In genomic region chr11:57513446-57513795, GRCh38 we compare ENCODE assay signal across 9 cellular contexts. TPM values are rescaled to one million over a fixed set of nuclear protein-coding genes. Genes with fewer than 3 reads are reported as not detected.
A peak's percentile ranks its signal among the peaks of the same experiment; 100 is the strongest.
DNase-seq lines count a peak whose midpoint lies in the region; ATAC-seq and TF ChIP-seq lines count a peak whose summit lies in the region.
"Had no signal": no experiment of that assay in that cellular context is flagged by ENCODE, and none has a peak within 500 bp of the region (broad histone marks: within the 10 kb centered on the region; RNA-seq: fewer than 3 reads in every experiment).

No MANE protein-coding gene starts in this region.

- no peak for TF ChIP-seq POLR2A in tibial nerve (IDR thresholded peaks at IDR 0.05)

- no peak overlapping the region for H3K27ac ChIP-seq in CD8-positive, alpha-beta T cell (ENCODE audit: low read depth, low read length)
- H3K27ac ChIP-seq in HL-60 (replicated peaks) = peak overlapping the region; percentile 91
- H3K27ac ChIP-seq in tibial nerve = peak overlapping the region in 1 of 4 donors; percentile 83

- no peak for TF ChIP-seq EP300 in tibial nerve (IDR thresholded peaks at IDR 0.05)

- no peak for DNase-seq in CD8-positive, alpha-beta T cell
- DNase-seq in HL-60 (ENCODE audit: low read depth in 1 of 2, low spot score in 1 of 2) (no peak), glomerular visceral epithelial cell (ENCODE audit: extremely low spot score) (no peak), GM10248 (ENCODE audit: extremely low spot score) (no peak), tibial nerve (ENCODE audit: low spot score in 2 of 2) (no peak)
- DNase-seq in activated naive CD8-positive, alpha-beta T cell treated with anti-CD3 and anti-CD28 coated beads for 36 hours = no peak
- peak in 1 of 10 donors; percentile 21 for DNase-seq in naive thymus-derived CD8-positive, alpha-beta T cell

- intact Hi-C loops in CD8-positive, alpha-beta T cell (cut with DNase I, micrococcal nuclease) = no loop called here

- no peaks in the 10 kb centered on the region for H3K36me3 ChIP-seq in CD8-positive, alpha-beta T cell (ENCODE audit: insufficient read depth, low read length)
- no peaks in the 10 kb centered on the region for H3K36me3 ChIP-seq in tibial nerve

- no peaks in the 10 kb centered on the region for H3K27me3 ChIP-seq in CD8-positive, alpha-beta T cell (ENCODE audit: insufficient read depth, low read length)
- H3K27me3 ChIP-seq in HL-60 (ENCODE audit: insufficient read depth, poor library complexity, severe bottlenecking) (no peaks in the 10 kb centered on the region), tibial nerve (no peaks in the 10 kb centered on the region)

- H3K27ac Mint-ChIP-seq in CD8-positive, alpha-beta T cell = peak overlapping the region; percentile 77
- peak overlapping the region; percentile 62 for H3K27ac Mint-ChIP-seq in activated naive CD8-positive, alpha-beta T cell treated with anti-CD3 and anti-CD28 coated beads for 36 hours
- H3K27ac Mint-ChIP-seq in naive thymus-derived CD8-positive, alpha-beta T cell = peak overlapping the region in 9 of 10 donors; percentile 63 to 92 (median 70)

- POLR2A ChIA-PET in CD8-positive, alpha-beta T cell (lab: Charles Lee) = interaction anchor here (0.8 to 3.5 kb wide), 2 partner anchors 20 to 37 kb away, joined by 3 to 13 read pairs; no protein-coding TSS in a partner anchor
- POLR2A ChIA-PET in naive thymus-derived CD8-positive, alpha-beta T cell (lab: Charles Lee) = interaction anchor here (1.2 kb wide), 1 partner anchor 37 kb away, joined by 3 read pairs; no protein-coding TSS in a partner anchor
- POLR2A ChIA-PET in GM10248 (lab: Yijun Ruan, JAX) = no interaction called here

- 28 to 50% methylated on average over 1 of the region's 1 CpG for WGBS in tibial nerve, 2 donors

- no peaks in the 10 kb centered on the region for H3K9me3 ChIP-seq in CD8-positive, alpha-beta T cell (ENCODE audit: low read length)
- no peaks in the 10 kb centered on the region for H3K9me3 ChIP-seq in tibial nerve

- H3K27me3 Mint-ChIP-seq in CD8-positive, alpha-beta T cell (ENCODE audit: low read depth) = no peaks in the 10 kb centered on the region
- no peaks in the 10 kb centered on the region for H3K27me3 Mint-ChIP-seq in activated naive CD8-positive, alpha-beta T cell treated with anti-CD3 and anti-CD28 coated beads for 36 hours
- H3K27me3 Mint-ChIP-seq in naive thymus-derived CD8-positive, alpha-beta T cell = no peaks in the 10 kb centered on the region

- H3K4me3 ChIP-seq in CD8-positive, alpha-beta T cell (ENCODE audit: low read depth, low read length) = no peak overlapping the region
- peak overlapping the region; percentile 90 for H3K4me3 ChIP-seq in HL-60 (replicated peaks; ENCODE audit: insufficient read depth, low read length)
- H3K4me3 ChIP-seq in tibial nerve = peak overlapping the region in 1 of 4 donors; percentile 78

- peaks cover 7% of the 10 kb centered on the region for H3K36me3 Mint-ChIP-seq in CD8-positive, alpha-beta T cell
- H3K36me3 Mint-ChIP-seq in activated naive CD8-positive, alpha-beta T cell treated with anti-CD3 and anti-CD28 coated beads for 36 hours = peaks cover 12% of the 10 kb centered on the region
- peaks cover 0 to 2% (median 0%) of the 10 kb centered on the region in 3 donors for H3K36me3 Mint-ChIP-seq in naive thymus-derived CD8-positive, alpha-beta T cell

- CTCF ChIA-PET in CD8-positive, alpha-beta T cell (lab: Charles Lee) = interaction anchor here (1.0 to 22.2 kb wide), 6 partner anchors 9 to 168 kb away, joined by 3 to 755 read pairs (median 36); partner anchors contain the start of gene RTN4RL2
- CTCF ChIA-PET in GM10248 (lab: Yijun Ruan, JAX) = interaction anchor here (0.9 to 9.0 kb wide), 10 partner anchors 9 to 168 kb away, joined by 3 to 121 read pairs (median 4); partner anchors contain the start of genes RTN4RL2, TIMM10 and UBE2L6

- peak overlapping the region; percentile 98 for H3K4me3 Mint-ChIP-seq in CD8-positive, alpha-beta T cell
- peak overlapping the region; percentile 100 for H3K4me3 Mint-ChIP-seq in activated naive CD8-positive, alpha-beta T cell treated with anti-CD3 and anti-CD28 coated beads for 36 hours
- H3K4me3 Mint-ChIP-seq in naive thymus-derived CD8-positive, alpha-beta T cell = peak overlapping the region; percentile 58 to 99 (median 96)

- no peak for ATAC-seq in CD8-positive, alpha-beta T cell
- ATAC-seq in naive thymus-derived CD8-positive, alpha-beta T cell = no peak
- ATAC-seq in GM21390 (IDR thresholded peaks at IDR 0.05; ENCODE audit: unreplicated experiment) = no peak

- peaks cover 38% of the 10 kb centered on the region for H3K4me1 Mint-ChIP-seq in CD8-positive, alpha-beta T cell (ENCODE audit: low read depth)
- peaks cover 30% of the 10 kb centered on the region for H3K4me1 Mint-ChIP-seq in activated naive CD8-positive, alpha-beta T cell treated with anti-CD3 and anti-CD28 coated beads for 36 hours
- peaks cover 18 to 41% (median 35%) of the 10 kb centered on the region in 4 donors for H3K4me1 Mint-ChIP-seq in naive thymus-derived CD8-positive, alpha-beta T cell

- H3K4me1 ChIP-seq in CD8-positive, alpha-beta T cell (ENCODE audit: insufficient read depth, low read length) = peaks cover 27% of the 10 kb centered on the region
- H3K4me1 ChIP-seq in tibial nerve = peaks cover 0 to 22% (median 6%) of the 10 kb centered on the region in 4 donors

- TF ChIP-seq CTCF in CD8-positive, alpha-beta T cell (IDR thresholded peaks at IDR 0.05) = no peak
- TF ChIP-seq CTCF in HL-60 (IDR thresholded peaks at IDR 0.05; ENCODE audit: insufficient read depth, low read length) = no peak
- no peak for TF ChIP-seq CTCF in GM10248 (IDR thresholded peaks at IDR 0.05; ENCODE audit: control extremely low read depth, extremely low read depth, low read depth, missing control alignments)
- no peak for TF ChIP-seq CTCF in tibial nerve (IDR thresholded peaks at IDR 0.05)

- H3K9me3 Mint-ChIP-seq in CD8-positive, alpha-beta T cell = no peaks in the 10 kb centered on the region
- no peaks in the 10 kb centered on the region for H3K9me3 Mint-ChIP-seq in activated naive CD8-positive, alpha-beta T cell treated with anti-CD3 and anti-CD28 coated beads for 36 hours
- no peaks in the 10 kb centered on the region for H3K9me3 Mint-ChIP-seq in naive thymus-derived CD8-positive, alpha-beta T cell

RNA-seq across cellular contexts. Expression of gene SLC43A1, which starts 2.1 kb away (rescaled TPM):
- 1 to 10 TPM; 4.4 to 7.5 TPM for total RNA-seq in CD8-positive, alpha-beta T cell
- 10 to 100 TPM; 36.8 to 37.1 TPM for total RNA-seq in activated naive CD8-positive, alpha-beta T cell treated with anti-CD3 and anti-CD28 coated beads for 36 hours
- total RNA-seq in naive thymus-derived CD8-positive, alpha-beta T cell = 10 to 100 TPM; 27.2 to 27.8 TPM
- 10 to 100 TPM; 15.3 to 23.2 (median 21.4) TPM for polyA plus RNA-seq in naive thymus-derived CD8-positive, alpha-beta T cell
- total RNA-seq in tibial nerve = 10 to 100 TPM; 35.8 to 47.3 (median 42.4) TPM

RNA-seq across cellular contexts. Expression of gene TIMM10, which starts 17.1 kb away (rescaled TPM):
- 10 to 100 TPM; 16.4 to 18.9 TPM for total RNA-seq in CD8-positive, alpha-beta T cell
- 100 to 1,000 TPM; 134 to 137 TPM for total RNA-seq in activated naive CD8-positive, alpha-beta T cell treated with anti-CD3 and anti-CD28 coated beads for 36 hours
- 10 to 100 TPM; 26.6 to 30.2 TPM for total RNA-seq in naive thymus-derived CD8-positive, alpha-beta T cell
- 10 to 100 TPM; 66.1 to 86.5 (median 70.5) TPM for polyA plus RNA-seq in naive thymus-derived CD8-positive, alpha-beta T cell
- 10 to 100 TPM; 20.2 to 51.6 (median 40.1) TPM for total RNA-seq in tibial nerve

RNA-seq across cellular contexts. Expression of gene SMTNL1, which starts 24.0 kb away (rescaled TPM):
- not detected for total RNA-seq in CD8-positive, alpha-beta T cell
- not detected for total RNA-seq in activated naive CD8-positive, alpha-beta T cell treated with anti-CD3 and anti-CD28 coated beads for 36 hours
- not detected for total RNA-seq in naive thymus-derived CD8-positive, alpha-beta T cell
- polyA plus RNA-seq in naive thymus-derived CD8-positive, alpha-beta T cell = under 1 TPM in 2 of 3 donors, not detected in 1; 0.12 to 0.37 TPM
- total RNA-seq in tibial nerve = not detected
- total RNA-seq: G401 had no signal

RNA-seq across cellular contexts. Expression of gene RTN4RL2, which starts 53.1 kb away (rescaled TPM):
- total RNA-seq in CD8-positive, alpha-beta T cell = under 1 TPM; 0.16 to 0.31 TPM
- total RNA-seq in activated naive CD8-positive, alpha-beta T cell treated with anti-CD3 and anti-CD28 coated beads for 36 hours = under 1 TPM; 0.43 to 0.44 TPM
- not detected for total RNA-seq in naive thymus-derived CD8-positive, alpha-beta T cell
- polyA plus RNA-seq in naive thymus-derived CD8-positive, alpha-beta T cell = under 1 TPM in 2 of 3 donors, not detected in 1; 0.09 to 0.21 TPM
- 1 to 10 TPM in 1 of 4 donors, under 1 TPM in 2, not detected in 1; 0.20 to 1.5 (median 0.42) TPM for total RNA-seq in tibial nerve
- total RNA-seq: G401 had no signal

RNA-seq across cellular contexts. Expression of gene UBE2L6, which starts 54.1 kb away (rescaled TPM):
- 10 to 100 TPM; 44.4 to 47.2 TPM for total RNA-seq in CD8-positive, alpha-beta T cell
- 100 to 1,000 TPM; 200 to 208 TPM for total RNA-seq in activated naive CD8-positive, alpha-beta T cell treated with anti-CD3 and anti-CD28 coated beads for 36 hours
- 10 to 100 TPM; 61.8 to 66.5 TPM for total RNA-seq in naive thymus-derived CD8-positive, alpha-beta T cell
- 100 to 1,000 TPM; 218 to 246 (median 239) TPM for polyA plus RNA-seq in naive thymus-derived CD8-positive, alpha-beta T cell
- total RNA-seq in tibial nerve = 10 to 100 TPM; 22.4 to 35.7 (median 25.5) TPM
